17 cellular contexts compared by ENCODE assay signal in genomic region chr5:99621772-99622681, GRCh38.
"Had no signal": no experiment of that assay in that cellular context is flagged by ENCODE, and none has a peak within 500 bp of the region (broad histone marks: within the 10 kb centered on the region; RNA-seq: fewer than 3 reads in every experiment).

No MANE protein-coding gene starts in this region.

- ATAC-seq: activated CD4-positive, CD25-positive, alpha-beta regulatory T cell treated with anti-CD3 and anti-CD28 coated beads, Interleukin-2, amount 50 U/mL, for 24 hours; heart left ventricle; left colon; right cardiac atrium; stimulated activated naive CD8-positive, alpha-beta T cell treated with anti-CD3 and anti-CD28 coated beads, Interleukin-15, amount 100 ng/mL, for 72 hours had no signal

- H3K9me3 ChIP-seq: lower lobe of right lung, prostate gland, upper lobe of left lung had no signal

- H3K27ac Mint-ChIP-seq: activated naive CD8-positive, alpha-beta T cell treated with anti-CD3 and anti-CD28 coated beads for 36 hours; activated T-helper 1 cell treated with anti-CD3 and anti-CD28 coated beads, Interleukin-12 subunit alpha, Interleukin-12 subunit beta, Interleukin-2, Interleukin-4 antibody, amounts not matched to agents 30 ng/mL and 10 ng/mL and 1 ng/mL, durations not matched to agents 14 hours and 24 hours and 36 hours; nephron; stimulated activated naive CD8-positive, alpha-beta T cell treated with anti-CD3 and anti-CD28 coated beads, Interleukin-15, amount 100 ng/mL, for 72 hours had no signal

- H3K4me3 ChIP-seq: heart left ventricle, lower lobe of right lung, prostate gland, upper lobe of left lung had no signal

- H3K4me3 Mint-ChIP-seq: activated naive CD8-positive, alpha-beta T cell treated with anti-CD3 and anti-CD28 coated beads for 36 hours; activated T-helper 1 cell treated with anti-CD3 and anti-CD28 coated beads, Interleukin-12 subunit alpha, Interleukin-12 subunit beta, Interleukin-2, Interleukin-4 antibody, amounts not matched to agents 30 ng/mL and 10 ng/mL and 1 ng/mL, durations not matched to agents 14 hours and 24 hours and 36 hours; nephron; stimulated activated naive CD8-positive, alpha-beta T cell treated with anti-CD3 and anti-CD28 coated beads, Interleukin-15, amount 100 ng/mL, for 72 hours had no signal

- H3K27me3 ChIP-seq: brain microvascular endothelial cell, heart left ventricle, upper lobe of left lung had no signal

- H3K4me1 Mint-ChIP-seq: activated naive CD8-positive, alpha-beta T cell treated with anti-CD3 and anti-CD28 coated beads for 36 hours; nephron; stimulated activated naive CD8-positive, alpha-beta T cell treated with anti-CD3 and anti-CD28 coated beads, Interleukin-15, amount 100 ng/mL, for 72 hours had no signal

- H3K27ac ChIP-seq: brain microvascular endothelial cell, heart left ventricle, lower lobe of right lung, prostate gland, upper lobe of left lung had no signal

- DNase-seq: activated CD4-positive, alpha-beta T cell treated with anti-CD3 and anti-CD28 coated beads, Interleukin-2, amount 50 U/mL, for 1 hour; activated CD8-positive, alpha-beta memory T cell treated with anti-CD3 and anti-CD28 coated beads for 24 hours; activated naive CD8-positive, alpha-beta T cell treated with anti-CD3 and anti-CD28 coated beads for 36 hours; brain microvascular endothelial cell; effector memory CD4-positive, alpha-beta T cell; foreskin melanocyte; heart left ventricle; left colon; lower lobe of right lung; right cardiac atrium; small intestine; stimulated activated naive CD8-positive, alpha-beta T cell treated with anti-CD3 and anti-CD28 coated beads, Interleukin-15, amount 100 ng/mL, for 72 hours; upper lobe of left lung had no signal

- H3K4me1 ChIP-seq: heart left ventricle, lower lobe of right lung, prostate gland, upper lobe of left lung had no signal

- H3K27me3 Mint-ChIP-seq: activated naive CD8-positive, alpha-beta T cell treated with anti-CD3 and anti-CD28 coated beads for 36 hours; stimulated activated naive CD8-positive, alpha-beta T cell treated with anti-CD3 and anti-CD28 coated beads, Interleukin-15, amount 100 ng/mL, for 72 hours had no signal

- H3K36me3 Mint-ChIP-seq: activated naive CD8-positive, alpha-beta T cell treated with anti-CD3 and anti-CD28 coated beads for 36 hours had no signal

- H3K9me3 Mint-ChIP-seq: activated T-helper 1 cell treated with anti-CD3 and anti-CD28 coated beads, Interleukin-12 subunit alpha, Interleukin-12 subunit beta, Interleukin-2, Interleukin-4 antibody, amounts not matched to agents 30 ng/mL and 10 ng/mL and 1 ng/mL, durations not matched to agents 14 hours and 24 hours and 36 hours had no signal

- H3K36me3 ChIP-seq: brain microvascular endothelial cell, heart left ventricle, lower lobe of right lung, prostate gland, upper lobe of left lung had no signal
